In genomic region chr7:93921190-93921585, GRCh38 we compare ENCODE assay signal across 9 cellular contexts. TPM values are rescaled to one million over a fixed set of nuclear protein-coding genes. Genes with fewer than 3 reads are reported as not detected.
A peak's percentile ranks its signal among the peaks of the same experiment; 100 is the strongest.
DNase-seq lines count a peak whose midpoint lies in the region; ATAC-seq and TF ChIP-seq lines count a peak whose summit lies in the region.
"Had no signal": no experiment of that assay in that cellular context is flagged by ENCODE, and none has a peak within 500 bp of the region (broad histone marks: within the 10 kb centered on the region; RNA-seq: fewer than 3 reads in every experiment).

No MANE protein-coding gene starts in this region.

- H4K20me1 ChIP-seq in GM23338 (replicated peaks; ENCODE audit: insufficient read depth) = no peaks in the 10 kb centered on the region

- H3K9me3 Mint-ChIP-seq in GM23338 (no peaks in the 10 kb centered on the region), activated B cell treated with CpG ODN at 0.5 μM for 24 hours (no peaks in the 10 kb centered on the region)

- 34% methylated on average over 8 of the region's 8 CpGs for WGBS in right cardiac atrium

- H3K27me3 ChIP-seq in GM23338 (ENCODE audit: insufficient read depth) (peaks cover 6% of the 10 kb centered on the region; the same call in 1 of the 2 replicates), right cardiac atrium (ENCODE audit: control insufficient read depth, insufficient read depth) (no peaks in the 10 kb centered on the region), skeletal muscle satellite cell (ENCODE audit: control insufficient read depth, insufficient read depth, low read length) (no peaks in the 10 kb centered on the region), WERI-Rb-1 (ENCODE audit: insufficient read depth, low read depth, severe bottlenecking) (no peaks in the 10 kb centered on the region)
- H3K27me3 ChIP-seq: foreskin keratinocyte had no signal

- H3K27ac ChIP-seq in GM23338 (ENCODE audit: low read depth) (no peak overlapping the region), right cardiac atrium (ENCODE audit: low read length) (peak overlapping the region; percentile 87), WERI-Rb-1 (no peak overlapping the region)
- H3K27ac ChIP-seq: foreskin keratinocyte had no signal

- H3K4me3 ChIP-seq in GM23338 (peak overlapping the region; percentile 65), right cardiac atrium (ENCODE audit: low read length) (peak overlapping the region; percentile 88), skeletal muscle satellite cell (ENCODE audit: low read length) (peak overlapping the region; percentile 80), WERI-Rb-1 (ENCODE audit: low read depth, low read length) (no peak overlapping the region)

- no peaks in the 10 kb centered on the region for H3K9me3 ChIP-seq in right cardiac atrium (ENCODE audit: control insufficient read depth, low read length)
- H3K9me3 ChIP-seq in skeletal muscle satellite cell (replicated peaks; ENCODE audit: low read length) = no peaks in the 10 kb centered on the region
- no peaks in the 10 kb centered on the region for H3K9me3 ChIP-seq in WERI-Rb-1 (ENCODE audit: severe bottlenecking)

- H3K4me1 Mint-ChIP-seq in GM23338 (peaks cover 14% of the 10 kb centered on the region; the same call in 2 of the 3 replicates), activated B cell treated with CpG ODN at 0.5 μM for 24 hours (peaks cover 25% of the 10 kb centered on the region)

- H3K36me3 ChIP-seq in GM23338 (ENCODE audit: insufficient read depth) = no peaks in the 10 kb centered on the region
- H3K36me3 ChIP-seq in skeletal muscle satellite cell (ENCODE audit: insufficient read depth, low read length) = peaks cover 8% of the 10 kb centered on the region
- H3K36me3 ChIP-seq in WERI-Rb-1 = no peaks in the 10 kb centered on the region

- peak overlapping the region; percentile 90 for H2AFZ ChIP-seq in GM23338

- DNase-seq in GM23338 (ENCODE audit: low spot score) (no peak), activated B cell treated with CpG ODN at 0.5 μM for 24 hours (no peak), right cardiac atrium (no peak), WERI-Rb-1 (no peak), SW 1271 (lab: John Stamatoyannopoulos, UW) (no peak), 8988T (no peak)

- H3F3A ChIP-seq in GM23338 (replicated peaks; ENCODE audit: low read depth) = no peaks in the 10 kb centered on the region

- H3K27ac Mint-ChIP-seq in GM23338 (no peak overlapping the region), activated B cell treated with CpG ODN at 0.5 μM for 24 hours (no peak overlapping the region)

- H3K4me2 ChIP-seq in GM23338 (peak overlapping the region; percentile 75), skeletal muscle satellite cell (ENCODE audit: low read length) (peak overlapping the region; percentile 83)

- intact Hi-C loops in activated B cell treated with CpG ODN at 0.5 μM for 24 hours (cut with micrococcal nuclease) = loop anchor here (5.0 kb wide), 2 partner anchors 81 to 166 kb away; partner anchors contain the start of gene BET1
- intact Hi-C loops in right cardiac atrium (cut with DNase I) = loop anchor here in 1 of 4 donors (10.0 kb wide), 1 partner anchor 84 kb away; the partner anchor contains the start of gene BET1

- POLR2A ChIA-PET in activated B cell treated with CpG ODN at 0.5 μM for 24 hours (lab: Charles Lee) = interaction anchor here (1.5 kb wide), 1 partner anchor 129 kb away, joined by 5 read pairs; no protein-coding TSS in a partner anchor

- ATAC-seq in GM23338 (no peak), activated B cell treated with CpG ODN at 0.5 μM for 24 hours (ENCODE audit: low read depth) (no peak), right cardiac atrium (no peak), GM19035 (IDR thresholded peaks at IDR 0.05; ENCODE audit: unreplicated experiment) (no peak)

- peak overlapping the region; percentile 92 for H3K9ac ChIP-seq in skeletal muscle satellite cell (ENCODE audit: low read depth, low read length)

- no peak for TF ChIP-seq CTCF in GM23338 (conservative IDR thresholded peaks at IDR 0.05; ENCODE audit: low read depth in 2 of 2)
- no peak for TF ChIP-seq CTCF in activated B cell treated with CpG ODN at 0.5 μM for 24 hours (IDR thresholded peaks at IDR 0.05)
- TF ChIP-seq CTCF in WERI-Rb-1 (IDR thresholded peaks at IDR 0.05; ENCODE audit: low read depth, low read length) = no peak

- H3K27me3 Mint-ChIP-seq in GM23338 (ENCODE audit: insufficient read depth, low read depth, poor library complexity) (no peaks in the 10 kb centered on the region), activated B cell treated with CpG ODN at 0.5 μM for 24 hours (peaks cover 10% of the 10 kb centered on the region)

- H3K4me3 Mint-ChIP-seq in GM23338 (peak overlapping the region; percentile 68), activated B cell treated with CpG ODN at 0.5 μM for 24 hours (peak overlapping the region; percentile 88)

- H3K36me3 Mint-ChIP-seq in GM23338 (ENCODE audit: low read depth) (no peaks in the 10 kb centered on the region), activated B cell treated with CpG ODN at 0.5 μM for 24 hours (ENCODE audit: low read depth) (peaks cover 1% of the 10 kb centered on the region)

- no peaks in the 10 kb centered on the region for H3K9me2 ChIP-seq in GM23338 (ENCODE audit: insufficient read depth)

- H3K79me2 ChIP-seq in GM23338 (replicated peaks; ENCODE audit: insufficient read depth) = no peaks in the 10 kb centered on the region

- peaks cover 21% of the 10 kb centered on the region for H3K4me1 ChIP-seq in GM23338 (ENCODE audit: insufficient read depth)
- no peaks in the 10 kb centered on the region for H3K4me1 ChIP-seq in right cardiac atrium (ENCODE audit: control insufficient read depth, insufficient read depth, low read length)
- peaks cover 21% of the 10 kb centered on the region for H3K4me1 ChIP-seq in skeletal muscle satellite cell (ENCODE audit: control insufficient read depth, insufficient read depth, low read length)

- CTCF ChIA-PET in activated B cell treated with CpG ODN at 0.5 μM for 24 hours (lab: Charles Lee) = interaction anchor here (1.0 to 1.7 kb wide), 5 partner anchors 13 to 168 kb away, joined by 3 to 7 read pairs (median 3); no protein-coding TSS in a partner anchor

TF ChIP-seq in GM23338, 12 proteins besides CTCF, POLR2A, EP300 and RAD21 (continues in another document):
- TF ChIP-seq ZNF331 (CRISPR knock-in tag; IDR thresholded peaks at IDR 0.05; ENCODE audit: low read depth) (no peak), STAT1 (IDR thresholded peaks at IDR 0.05; ENCODE audit: unreplicated experiment) (no peak), ZNF114 (CRISPR knock-in tag; IDR thresholded peaks at IDR 0.05) (no peak), CREB1 (CRISPR knock-in tag; IDR thresholded peaks at IDR 0.05; ENCODE audit: low read depth) (no peak), EZH2 (IDR thresholded peaks at IDR 0.05; ENCODE audit: low read depth, unreplicated experiment) (no peak)
- TF ChIP-seq, protein P1, sequence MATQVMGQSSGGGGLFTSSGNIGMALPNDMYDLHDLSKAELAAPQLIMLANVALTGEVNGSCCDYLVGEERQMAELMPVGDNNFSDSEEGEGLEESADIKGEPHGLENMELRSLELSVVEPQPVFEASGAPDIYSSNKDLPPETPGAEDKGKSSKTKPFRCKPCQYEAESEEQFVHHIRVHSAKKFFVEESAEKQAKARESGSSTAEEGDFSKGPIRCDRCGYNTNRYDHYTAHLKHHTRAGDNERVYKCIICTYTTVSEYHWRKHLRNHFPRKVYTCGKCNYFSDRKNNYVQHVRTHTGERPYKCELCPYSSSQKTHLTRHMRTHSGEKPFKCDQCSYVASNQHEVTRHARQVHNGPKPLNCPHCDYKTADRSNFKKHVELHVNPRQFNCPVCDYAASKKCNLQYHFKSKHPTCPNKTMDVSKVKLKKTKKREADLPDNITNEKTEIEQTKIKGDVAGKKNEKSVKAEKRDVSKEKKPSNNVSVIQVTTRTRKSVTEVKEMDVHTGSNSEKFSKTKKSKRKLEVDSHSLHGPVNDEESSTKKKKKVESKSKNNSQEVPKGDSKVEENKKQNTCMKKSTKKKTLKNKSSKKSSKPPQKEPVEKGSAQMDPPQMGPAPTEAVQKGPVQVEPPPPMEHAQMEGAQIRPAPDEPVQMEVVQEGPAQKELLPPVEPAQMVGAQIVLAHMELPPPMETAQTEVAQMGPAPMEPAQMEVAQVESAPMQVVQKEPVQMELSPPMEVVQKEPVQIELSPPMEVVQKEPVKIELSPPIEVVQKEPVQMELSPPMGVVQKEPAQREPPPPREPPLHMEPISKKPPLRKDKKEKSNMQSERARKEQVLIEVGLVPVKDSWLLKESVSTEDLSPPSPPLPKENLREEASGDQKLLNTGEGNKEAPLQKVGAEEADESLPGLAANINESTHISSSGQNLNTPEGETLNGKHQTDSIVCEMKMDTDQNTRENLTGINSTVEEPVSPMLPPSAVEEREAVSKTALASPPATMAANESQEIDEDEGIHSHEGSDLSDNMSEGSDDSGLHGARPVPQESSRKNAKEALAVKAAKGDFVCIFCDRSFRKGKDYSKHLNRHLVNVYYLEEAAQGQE (IDR thresholded peaks at IDR 0.05; ENCODE audit: unreplicated experiment) = no peak

RNA-seq across cellular contexts. Expression of gene GNG11, which starts 0.3 kb away (rescaled TPM):
- 0.89 and 1.6 TPM in 2 replicates for total RNA-seq in GM23338 (2014; rRNA removed; shearing (Covaris generic))
- 6.0 and 6.3 TPM in 2 replicates for polyA plus RNA-seq in GM23338 (2016; fragmentation: Nextera tagmentation; extraction: Ambion mirVana)
- total RNA-seq in activated B cell treated with CpG ODN at 0.5 μM for 24 hours = 2.4 and 2.6 TPM in 2 replicates
- total RNA-seq in right cardiac atrium = 10 to 100 TPM; 12.1 to 17.6 (median 15.5) TPM
- polyA plus RNA-seq in right cardiac atrium = 43.8 TPM
- 51.1 and 98.1 TPM in 2 replicates for total RNA-seq in skeletal muscle satellite cell (2012; rRNA removed)

RNA-seq across cellular contexts. Expression of gene GNGT1, which starts 14.8 kb away (rescaled TPM):
- not detected in 2 replicates for total RNA-seq in GM23338 (2014; rRNA removed; shearing (Covaris generic))
- polyA plus RNA-seq in GM23338 (2016; fragmentation: Nextera tagmentation; extraction: Ambion mirVana) (0.87 and 1.6 TPM in 2 replicates), right cardiac atrium (not detected)
- total RNA-seq in activated B cell treated with CpG ODN at 0.5 μM for 24 hours (not detected in 2 replicates), right cardiac atrium (not detected)
- not detected in 2 replicates for total RNA-seq in skeletal muscle satellite cell (2012; rRNA removed)
- total RNA-seq: foreskin keratinocyte had no signal
- polyA plus RNA-seq: foreskin keratinocyte had no signal

RNA-seq across cellular contexts. Expression of gene TFPI2, which starts 30.6 kb away (rescaled TPM):
- total RNA-seq in GM23338 (2014; rRNA removed; shearing (Covaris generic)) = 11.2 and 13.3 TPM in 2 replicates
- polyA plus RNA-seq in GM23338 (2016; fragmentation: Nextera tagmentation; extraction: Ambion mirVana) = 18.1 and 24.9 TPM in 2 replicates
- 0.73 and 1.4 TPM in 2 replicates for total RNA-seq in activated B cell treated with CpG ODN at 0.5 μM for 24 hours
- total RNA-seq in right cardiac atrium = 1 to 10 TPM; 1.6 to 5.1 (median 2.9) TPM
- 6.5 TPM for polyA plus RNA-seq in right cardiac atrium
- total RNA-seq in skeletal muscle satellite cell (2012; rRNA removed) = 246 and 739 TPM in 2 replicates
